ENCODE assay signal across 9 cellular contexts in the genomic region with DNA sequence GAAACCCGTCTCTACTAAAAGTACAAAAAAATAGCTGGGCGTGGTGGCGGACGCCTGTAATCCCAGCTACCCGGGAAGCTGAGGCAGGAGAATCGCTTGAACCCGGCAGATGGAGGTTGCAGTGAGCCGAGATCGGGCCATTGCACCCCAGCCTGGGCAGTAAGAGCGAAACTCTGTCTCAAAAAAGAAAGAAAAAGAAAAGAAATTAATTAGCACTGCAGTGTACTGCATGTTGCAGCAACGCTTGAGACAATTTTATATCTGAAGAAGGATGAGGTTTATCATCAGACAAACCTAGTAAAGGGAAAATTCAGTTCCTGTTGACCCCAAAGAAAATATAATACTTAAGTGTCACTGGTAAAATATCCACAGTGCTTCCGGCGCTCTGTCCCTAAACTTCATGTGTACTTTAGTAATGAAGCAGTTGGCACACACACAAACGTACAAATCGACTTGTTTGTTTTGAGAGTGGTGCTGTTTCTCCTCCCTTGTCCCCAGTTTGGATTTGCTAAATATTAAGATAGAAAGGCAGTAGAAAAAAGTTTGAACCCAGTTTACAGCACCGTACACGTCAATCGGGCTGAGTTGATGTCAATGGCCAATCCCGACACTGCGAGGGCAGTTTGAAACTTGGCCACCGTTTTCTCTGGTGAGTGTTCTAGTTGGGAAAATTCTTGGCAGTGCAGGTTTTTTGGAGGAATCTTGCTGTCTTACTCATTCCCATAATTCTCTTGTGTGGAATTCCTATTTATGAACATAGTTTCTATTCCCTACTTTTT.
A peak's percentile ranks its signal among the peaks of the same experiment; 100 is the strongest.
DNase-seq lines count a peak whose midpoint lies in the region; ATAC-seq, FAIRE-seq and TF ChIP-seq lines count a peak whose summit lies in the region.
"Had no signal": no experiment of that assay in that cellular context is flagged by ENCODE, and none has a peak within 500 bp of the region (broad histone marks: within the 10 kb centered on the region; RNA-seq: fewer than 3 reads in every experiment).

No MANE protein-coding gene starts in this region.

- TF ChIP-seq CTCF in bronchial epithelial cell (IDR thresholded peaks at IDR 0.05; ENCODE audit: insufficient read depth, low read length, severe bottlenecking) (no peak), lower lobe of right lung (IDR thresholded peaks at IDR 0.05) (no peak)

- H3K36me3 ChIP-seq in bronchial epithelial cell (ENCODE audit: control insufficient read depth, insufficient read depth, low read length) (peaks cover 2% of the 10 kb centered on the region), lower lobe of right lung (no peaks in the 10 kb centered on the region)

- no peaks in the 10 kb centered on the region for H3K9me3 ChIP-seq in lower lobe of right lung

- H3K27ac ChIP-seq in lower lobe of right lung = peak overlapping the region; percentile 98

- H3K27me3 ChIP-seq in bronchial epithelial cell (ENCODE audit: control insufficient read depth, insufficient read depth, low read length) = no peaks in the 10 kb centered on the region
- H3K27me3 ChIP-seq in lower lobe of right lung (ENCODE audit: low read depth) = no peaks in the 10 kb centered on the region

- H3K4me1 ChIP-seq in lower lobe of right lung = peaks cover 21% of the 10 kb centered on the region

- H3K27ac Mint-ChIP-seq in activated T-helper 17 cell treated with anti-CD3 and anti-CD28 coated beads, Interleukin-2, amount 50 U/mL, for 72 hours = no peak overlapping the region
- H3K27ac Mint-ChIP-seq: IgD-negative memory B cell had no signal

- peaks cover 23% of the 10 kb centered on the region for H3K4me1 Mint-ChIP-seq in activated T-helper 17 cell treated with anti-CD3 and anti-CD28 coated beads, Interleukin-2, amount 50 U/mL, for 72 hours

- H3K4me3 Mint-ChIP-seq in activated T-helper 17 cell treated with anti-CD3 and anti-CD28 coated beads, Interleukin-2, amount 50 U/mL, for 72 hours = no peak overlapping the region
- H3K4me3 Mint-ChIP-seq: IgD-negative memory B cell had no signal

- FAIRE-seq in bronchial epithelial cell (lab: Jason Lieb, UNC) = no peak

- H3K27me3 Mint-ChIP-seq in activated T-helper 17 cell treated with anti-CD3 and anti-CD28 coated beads, Interleukin-2, amount 50 U/mL, for 72 hours = peaks cover 7% of the 10 kb centered on the region
- H3K27me3 Mint-ChIP-seq: IgD-negative memory B cell had no signal

- no peak for ATAC-seq in lower lobe of right lung
- ATAC-seq in HG03460 (IDR thresholded peaks at IDR 0.05; ENCODE audit: unreplicated experiment) = no peak
- no peak for ATAC-seq in GM18873 (IDR thresholded peaks at IDR 0.05; ENCODE audit: low FRiP score, unreplicated experiment)
- ATAC-seq in activated T-helper 17 cell treated with anti-CD3 and anti-CD28 coated beads, Interleukin-2, amount 50 U/mL, for 72 hours (replicated peaks) = no peak

- H3K9me3 Mint-ChIP-seq in activated T-helper 17 cell treated with anti-CD3 and anti-CD28 coated beads, Interleukin-2, amount 50 U/mL, for 72 hours = no peaks in the 10 kb centered on the region
- H3K9me3 Mint-ChIP-seq: IgD-negative memory B cell had no signal

- in situ Hi-C loops in ACHN (cut with HindIII; ENCODE audit: low pct_ligation_motif_present, low pct_unique_long_range_greater_than_20kb, low sequenced_read_pairs) = no loop called here

- DNase-seq in ACHN = peak; percentile 84
- peak; percentile 72 for DNase-seq in GM03348 (ENCODE audit: low spot score)
- DNase-seq in NCI-H748 (lab: John Stamatoyannopoulos, UW; ENCODE audit: unreplicated experiment) = peak; percentile 72
- peak; percentile 59 for DNase-seq in bronchial epithelial cell (ENCODE audit: low read depth)
- DNase-seq in lower lobe of right lung = no peak

- peak overlapping the region; percentile 70 for H3K4me3 ChIP-seq in bronchial epithelial cell (ENCODE audit: low read depth, low read length)
- peak overlapping the region; percentile 62 for H3K4me3 ChIP-seq in lower lobe of right lung

- peaks cover 14% of the 10 kb centered on the region for H3K36me3 Mint-ChIP-seq in activated T-helper 17 cell treated with anti-CD3 and anti-CD28 coated beads, Interleukin-2, amount 50 U/mL, for 72 hours (ENCODE audit: low read depth)
- H3K36me3 Mint-ChIP-seq: IgD-negative memory B cell had no signal

- intact Hi-C loops in lower lobe of right lung (cut with DNase I) = no loop called here
